ENCODE assay signal across 8 cellular contexts in genomic region chr9:134378901-134379338, GRCh38. TPM values are rescaled to one million over a fixed set of nuclear protein-coding genes. Genes with fewer than 3 reads are reported as not detected.
DNase-seq lines count a peak whose midpoint lies in the region; ATAC-seq, FAIRE-seq and TF ChIP-seq lines count a peak whose summit lies in the region.

No MANE protein-coding gene starts in this region.

- H3K9me3 ChIP-seq in liver (ENCODE audit: control insufficient read depth in 4 of 4, low read length in 3 of 4) (no peaks in the 10 kb centered on the region), HepG2 (ENCODE audit: low read length) (no peaks in the 10 kb centered on the region)

- no TSS peak for BruUV-seq in HepG2 (replicated peaks; lab: Mats Ljungman, UMichigan)

- TF ChIP-seq CTCF in liver (IDR thresholded peaks at IDR 0.05; ENCODE audit: low read depth, low read length, missing input control) (no peak), HepG2 (CRISPR knock-in tag; IDR thresholded peaks at IDR 0.05) (no peak)

- H3K4me2 ChIP-seq in HepG2 (ENCODE audit: low read depth, low read length): no peak overlapping the region

- no peak for FAIRE-seq in HepG2 (lab: Jason Lieb, UNC)

- peaks cover 70 to 98% (median 86%) of the 10 kb centered on the region in 4 donors for H3K4me1 ChIP-seq in liver (ENCODE audit: control insufficient read depth in 4 of 4, insufficient read depth in 4 of 4, low read length in 3 of 4)
- peaks cover 70% of the 10 kb centered on the region for H3K4me1 ChIP-seq in HepG2 (ENCODE audit: insufficient read depth, low read length)

- CTCF ChIA-PET in HepG2 (lab: Yijun Ruan, JAX; ENCODE audit: low intra/inter-chr PET ratio, low total read pairs): no interaction called here

- H3K27me3 ChIP-seq in liver (ENCODE audit: control insufficient read depth in 4 of 4, insufficient read depth in 4 of 4, low read length in 3 of 4) (no peaks in the 10 kb centered on the region), HepG2 (ENCODE audit: control insufficient read depth in 1 of 2, insufficient read depth in 2 of 2, low read length in 2 of 2) (no peaks in the 10 kb centered on the region)

- TF ChIP-seq EP300 in HepG2 (IDR thresholded peaks at IDR 0.05; ENCODE audit: low read depth in 2 of 2, low read length in 2 of 2) (no peak), HepG2 (CRISPR knock-in tag; IDR thresholded peaks at IDR 0.05; ENCODE audit: borderline replicate concordance) (no peak)

- peaks cover 73% of the 10 kb centered on the region for H3K79me2 ChIP-seq in HepG2 (ENCODE audit: insufficient read depth, low read length)

- ATAC-seq in HepG2 (no peak), GM19023 (IDR thresholded peaks at IDR 0.05; ENCODE audit: unreplicated experiment) (no peak)

- H3K36me3 ChIP-seq in liver (ENCODE audit: control insufficient read depth in 4 of 4, insufficient read depth in 3 of 4, low read depth in 1 of 4, low read length in 3 of 4): peaks cover 0 to 2% (median 0%) of the 10 kb centered on the region in 4 donors
- H3K36me3 ChIP-seq in HepG2 (replicated peaks in 1 of 2; ENCODE audit: control insufficient read depth in 1 of 2, insufficient read depth in 2 of 2, low read length in 2 of 2): no peaks in the 10 kb centered on the region; a peak in 2 of 5 replicates

- H2AFZ ChIP-seq in HepG2 (ENCODE audit: low read length): no peak overlapping the region

- H3K27ac ChIP-seq in liver (ENCODE audit: low read depth in 1 of 2, low read length in 2 of 2) (peak overlapping the region; percentile 91 to 98), HepG2 (ENCODE audit: extremely low read length, insufficient read depth, low read length) (no peak overlapping the region)

- DNase-seq in HepG2 (ENCODE audit: low spot score): no peak
- peak; percentile 15 for DNase-seq in dedifferentiated amniotic fluid mesenchymal stem cell (ENCODE audit: extremely low spot score)
- peak; percentile 32 to 37 for DNase-seq in lung microvascular endothelial cell (ENCODE audit: low read depth in 2 of 2)
- DNase-seq in NCI-H774 (lab: John Stamatoyannopoulos, UW): no peak
- no peak for DNase-seq in activated CD8-positive, alpha-beta memory T cell treated with anti-CD3 and anti-CD28 coated beads for 24 hours
- DNase-seq in NCI-H146 treated with DMSO at 0.1 percent for 48 hours (lab: John Stamatoyannopoulos, UW; ENCODE audit: unreplicated experiment): no peak

- no peak for TF ChIP-seq POLR2A in HepG2 (IDR thresholded peaks at IDR 0.05; ENCODE audit: insufficient read depth in 1 of 2, low read depth in 2 of 2, low read length in 2 of 2)

- POLR2A ChIA-PET in HepG2 (lab: Yijun Ruan, JAX): no interaction called here

- peaks cover 51% of the 10 kb centered on the region; the same call in 1 of the 2 replicates for H4K20me1 ChIP-seq in HepG2 (ENCODE audit: insufficient read depth, low read length)

- in situ Hi-C loops in HepG2 (cut with HindIII; ENCODE audit: extremely low pct_ligation_motif_present, low pct_unique_long_range_greater_than_20kb): no loop called here

- 32% methylated on average over 11 of the region's 11 CpGs for WGBS in liver
- 83% methylated on average over 4 of the region's 11 CpGs for WGBS in HepG2 (ENCODE audit: low lambda C conversion rate)

- H3K4me3 ChIP-seq in liver (ENCODE audit: low read depth in 1 of 3, low read length in 3 of 3) (no peak overlapping the region), HepG2 (replicated peaks in 1 of 3; ENCODE audit: insufficient read depth in 1 of 3, low read depth in 2 of 3, low read length in 3 of 3) (no peak overlapping the region)

- H3K9ac ChIP-seq in liver (ENCODE audit: low read depth in 1 of 2, low read length in 2 of 2): peak overlapping the region in 1 of 2 donors; percentile 9
- H3K9ac ChIP-seq in HepG2 (ENCODE audit: insufficient read depth, low read depth, low read length): no peak overlapping the region

- peak; percentile 11 to 35 for TF ChIP-seq RAD21 in liver (IDR thresholded peaks at IDR 0.05)
- TF ChIP-seq RAD21 in HepG2 (CRISPR knock-in tag; IDR thresholded peaks at IDR 0.05): no peak

- intact Hi-C loops in HepG2 (cut with micrococcal nuclease; ENCODE audit: unreplicated experiment): no loop called here

TF ChIP-seq in liver, 16 proteins besides CTCF, POLR2A, EP300 and RAD21:
- TF ChIP-seq SP1 (IDR thresholded peaks at IDR 0.05) (peak; percentile 7), RXRA (IDR thresholded peaks at IDR 0.05) (peak in 1 of 2 donors; percentile 28), FOXA1 (IDR thresholded peaks at IDR 0.05) (no peak), NR2F2 (IDR thresholded peaks at IDR 0.05) (peak; percentile 76), EGR1 (IDR thresholded peaks at IDR 0.05; ENCODE audit: low read depth in 2 of 2) (no peak)

TF ChIP-seq in HepG2, 621 proteins besides CTCF, POLR2A, EP300 and RAD21 (continues in another document):
- TF ChIP-seq ZNF275 (CRISPR knock-in tag; IDR thresholded peaks at IDR 0.05; ENCODE audit: borderline replicate concordance): no peak
- TF ChIP-seq ZNF460 (CRISPR knock-in tag; IDR thresholded peaks at IDR 0.05; ENCODE audit: borderline replicate concordance): no peak
- no peak for TF ChIP-seq TIGD3 (CRISPR knock-in tag; IDR thresholded peaks at IDR 0.05; ENCODE audit: borderline replicate concordance)
- no peak for TF ChIP-seq BHLHE40 (IDR thresholded peaks at IDR 0.05; ENCODE audit: low read length)
- TF ChIP-seq ZNF468 (CRISPR knock-in tag; IDR thresholded peaks at IDR 0.05): no peak
- no peak for TF ChIP-seq MAFG (CRISPR knock-in tag; IDR thresholded peaks at IDR 0.05)
- TF ChIP-seq HOXA3 (CRISPR knock-in tag; IDR thresholded peaks at IDR 0.05): no peak
- TF ChIP-seq PRDM4 (CRISPR knock-in tag; IDR thresholded peaks at IDR 0.05; ENCODE audit: borderline replicate concordance): no peak

RNA-seq across cellular contexts. Expression of gene RXRA, which starts 52.7 kb away (rescaled TPM):
- total RNA-seq in liver: 100 to 1,000 TPM in 1 of 2 donors, 10 to 100 TPM in 1; 41.5 to 116 TPM
- polyA plus RNA-seq in liver: 100 to 1,000 TPM in 1 of 2 donors, 10 to 100 TPM in 1; 46.8 to 101 TPM
- 19.2 and 29.2 TPM in 2 replicates for total RNA-seq in HepG2 (2016; rRNA removed; fragmentation: Illumina TruSeq; extraction: Trizol)
- total RNA-seq in HepG2 (2016; cell fraction: cytosol; rRNA removed; fragmentation: Illumina TruSeq; extraction: Trizol; ENCODE audit: low read depth): 24.1 and 24.5 TPM in 2 replicates
- 16.2 and 29.2 TPM in 2 replicates for total RNA-seq in HepG2 (2016; cell fraction: insoluble cytoplasmic fraction; rRNA removed; fragmentation: Illumina TruSeq; extraction: Trizol)
- total RNA-seq in HepG2 (2016; cell fraction: membrane; rRNA removed; fragmentation: Illumina TruSeq; extraction: Trizol): 50.6 and 51.0 TPM in 2 replicates
- 14.5 and 14.9 TPM in 2 replicates for total RNA-seq in HepG2 (2016; cell fraction: nucleus; rRNA removed; fragmentation: Illumina TruSeq; extraction: Trizol)
- polyA plus RNA-seq in HepG2 (2011; rRNA removed): 18.9 and 23.8 TPM in 2 replicates
- polyA plus RNA-seq in HepG2 (2011; cell fraction: cytosol; rRNA removed): 20.3 and 28.6 TPM in 2 replicates
- polyA plus RNA-seq in HepG2 (2011; cell fraction: nucleus; rRNA removed): 25.5 and 28.6 TPM in 2 replicates
- 42.6 and 48.4 TPM in 2 replicates for polyA plus RNA-seq in HepG2 (2012)
- polyA plus RNA-seq in HepG2 (2016; cell fraction: cytosol; fragmentation: Illumina TruSeq; extraction: Trizol; ENCODE audit: low read depth): 68.3 and 74.3 TPM in 2 replicates
- polyA plus RNA-seq in HepG2 (2016; cell fraction: insoluble cytoplasmic fraction; fragmentation: Illumina TruSeq; extraction: Trizol; ENCODE audit: low read depth): 28.2 and 39.1 TPM in 2 replicates
- 81.0 and 95.6 TPM in 2 replicates for polyA plus RNA-seq in HepG2 (2016; cell fraction: membrane; fragmentation: Illumina TruSeq; extraction: Trizol; ENCODE audit: low read depth)
- polyA plus RNA-seq in HepG2 (2016; cell fraction: nucleus; fragmentation: Illumina TruSeq; extraction: Trizol; ENCODE audit: insufficient read depth, low read depth): 27.8 and 30.7 TPM in 2 replicates
- 26.4 and 69.1 TPM in 2 replicates for polyA minus RNA-seq in HepG2 (2011; rRNA and poly(A)+ RNA removed; ENCODE audit: low replicate concordance)
- 27.2 and 30.5 TPM in 2 replicates for polyA minus RNA-seq in HepG2 (2011; cell fraction: cytosol; rRNA and poly(A)+ RNA removed)
- polyA minus RNA-seq in HepG2 (2011; cell fraction: nucleus; rRNA and poly(A)+ RNA removed): 13.6 and 15.8 TPM in 2 replicates
- total RNA-seq in lung microvascular endothelial cell: 10.9 and 14.9 TPM in 2 replicates

Comparison
In these comparisons a context has a peak if more than half of its experiments do, and no peak if none do; other contexts are left out.
1. DNase-seq: peak in dedifferentiated amniotic fluid mesenchymal stem cell (single experiment) and lung microvascular endothelial cell (2 of 2); none in HepG2 (single experiment), NCI-H774 (single experiment), activated CD8-positive, alpha-beta memory T cell treated with anti-CD3 and anti-CD28 coated beads for 24 hours (single experiment) and NCI-H146 treated with DMSO at 0.1 percent for 48 hours (single experiment).